9 cellular contexts compared by ENCODE assay signal in the genomic region with DNA sequence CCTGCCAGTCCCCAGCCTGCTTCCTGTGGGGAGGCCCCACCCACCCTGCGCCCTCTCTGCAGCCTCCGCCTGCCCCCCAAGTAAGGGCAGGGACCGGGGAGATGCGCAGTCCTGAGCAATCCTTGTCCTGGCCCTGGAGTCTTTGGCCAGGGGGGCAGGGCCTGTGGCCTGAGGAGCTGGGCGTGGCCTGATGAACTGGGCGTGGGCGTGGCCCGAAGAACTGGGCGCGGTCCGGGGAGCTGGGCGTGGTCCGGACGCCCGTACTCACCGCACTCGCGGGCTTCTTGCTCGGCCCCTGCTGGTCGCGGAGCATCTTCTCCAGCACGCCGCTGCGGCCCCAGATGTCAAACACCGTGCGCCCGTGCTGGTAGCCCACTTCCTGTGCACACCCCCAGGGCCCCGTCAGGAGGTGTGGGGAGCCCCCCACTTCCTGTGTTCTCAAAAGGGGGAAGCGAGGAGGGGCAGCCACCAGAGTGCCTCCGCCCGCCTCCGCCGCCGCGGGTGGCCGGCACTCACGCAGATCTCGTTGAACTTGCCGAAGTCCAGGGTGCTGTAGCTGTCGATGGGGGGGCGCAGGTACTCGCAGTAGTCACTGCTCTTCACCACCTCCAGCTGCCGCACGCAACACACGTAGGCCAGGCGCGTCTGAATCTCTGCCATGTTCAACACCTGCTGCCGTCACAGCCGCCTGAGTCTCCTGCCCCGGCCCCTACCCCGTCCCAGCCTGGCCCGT. TPM values are rescaled to one million over a fixed set of nuclear protein-coding genes. Genes with fewer than 3 reads are reported as not detected.
DNase-seq lines count a peak whose midpoint lies in the region; ATAC-seq and TF ChIP-seq lines count a peak whose summit lies in the region.
"Had no signal": no experiment of that assay in that cellular context is flagged by ENCODE, and none has a peak within 500 bp of the region (broad histone marks: within the 10 kb centered on the region; RNA-seq: fewer than 3 reads in every experiment).

No MANE protein-coding gene starts in this region.

- H3K4me1 ChIP-seq in CD8-positive, alpha-beta T cell (ENCODE audit: insufficient read depth, low read length) = peaks cover 58% of the 10 kb centered on the region
- H3K4me1 ChIP-seq in naive thymus-derived CD4-positive, alpha-beta T cell (ENCODE audit: control insufficient read depth in 2 of 2, insufficient read depth in 2 of 2, low read length in 2 of 2) = peaks cover 36 to 42% of the 10 kb centered on the region in 2 donors
- peaks cover 12 to 22% (median 19%) of the 10 kb centered on the region in 4 donors for H3K4me1 ChIP-seq in transverse colon

- 58% methylated on average over 34 of the region's 52 CpGs; no CpG with 5 or more reads in 1 of the 2 donors for WGBS in transverse colon (ENCODE audit: low coverage in 1 of 2), 2 donors

- peak; percentile 37 for TF ChIP-seq POLR2A in transverse colon (IDR thresholded peaks at IDR 0.05)

- H3K4me3 ChIP-seq in CD8-positive, alpha-beta T cell (ENCODE audit: low read depth, low read length) = peak overlapping the region; percentile 78
- peak overlapping the region; percentile 52 for H3K4me3 ChIP-seq in naive thymus-derived CD4-positive, alpha-beta T cell (ENCODE audit: low read length)
- H3K4me3 ChIP-seq in transverse colon = no peak overlapping the region

- H3K4me3 Mint-ChIP-seq in CD8-positive, alpha-beta T cell = peak overlapping the region; percentile 83
- H3K4me3 Mint-ChIP-seq in HFFc6 (no peak overlapping the region), endothelial cell (ENCODE audit: unreplicated experiment) (no peak overlapping the region)
- peak overlapping the region; percentile 81 for H3K4me3 Mint-ChIP-seq in activated naive CD8-positive, alpha-beta T cell treated with anti-CD3 and anti-CD28 coated beads, Interleukin-2, amount 50 U/mL, for 24 hours
- H3K4me3 Mint-ChIP-seq in naive thymus-derived CD4-positive, alpha-beta T cell = peak overlapping the region; percentile 71 to 87 (median 80)

- CTCF ChIA-PET in CD8-positive, alpha-beta T cell (lab: Charles Lee) = no interaction called here
- CTCF ChIA-PET in naive thymus-derived CD4-positive, alpha-beta T cell (lab: Charles Lee) = interaction anchor here (0.6 to 0.9 kb wide), 2 partner anchors 12 to 135 kb away, joined by 3 read pairs; no protein-coding TSS in a partner anchor

- peaks cover 5% of the 10 kb centered on the region for H3K36me3 ChIP-seq in CD8-positive, alpha-beta T cell (ENCODE audit: insufficient read depth, low read length)
- H3K36me3 ChIP-seq in naive thymus-derived CD4-positive, alpha-beta T cell (ENCODE audit: control insufficient read depth in 2 of 3, insufficient read depth in 3 of 3, low read length in 3 of 3) = peaks cover 0 to 11% (median 0%) of the 10 kb centered on the region in 3 experiments
- no peaks in the 10 kb centered on the region for H3K36me3 ChIP-seq in transverse colon

- intact Hi-C loops in CD8-positive, alpha-beta T cell (cut with DNase I, micrococcal nuclease) = loop anchor here (1.0 to 5.0 kb wide), 5 partner anchors 12 to 221 kb away; a partner anchor contains a TSS
- intact Hi-C loops in naive thymus-derived CD4-positive, alpha-beta T cell (cut with micrococcal nuclease) = loop anchor here (1.0 to 5.0 kb wide), 4 partner anchors 9 to 143 kb away; a partner anchor contains a TSS
- intact Hi-C loops in transverse colon (cut with DNase I; ENCODE audit: low total_unique reads) = no loop called here

- ATAC-seq in CD8-positive, alpha-beta T cell = peak; percentile 70
- peak; percentile 86 for ATAC-seq in activated naive CD8-positive, alpha-beta T cell treated with anti-CD3 and anti-CD28 coated beads, Interleukin-2, amount 50 U/mL, for 24 hours
- peak; percentile 76 for ATAC-seq in naive thymus-derived CD4-positive, alpha-beta T cell

- in situ Hi-C loops in transverse colon (cut with MboI; ENCODE audit: low pct_ligation_motif_present in 1 of 4, low pct_unique_long_range_greater_than_20kb in 1 of 4, low sequenced_read_pairs in 3 of 4) = no loop called here

- H3K36me3 Mint-ChIP-seq in CD8-positive, alpha-beta T cell = peaks cover 4% of the 10 kb centered on the region
- H3K36me3 Mint-ChIP-seq in HFFc6 (ENCODE audit: low read depth) (no peaks in the 10 kb centered on the region), endothelial cell (ENCODE audit: low read depth, unreplicated experiment) (peaks cover 7% of the 10 kb centered on the region)
- H3K36me3 Mint-ChIP-seq in activated naive CD8-positive, alpha-beta T cell treated with anti-CD3 and anti-CD28 coated beads, Interleukin-2, amount 50 U/mL, for 24 hours (ENCODE audit: low read depth) = no peaks in the 10 kb centered on the region
- H3K36me3 Mint-ChIP-seq in naive thymus-derived CD4-positive, alpha-beta T cell = peaks cover 0 to 3% (median 0%) of the 10 kb centered on the region in 5 donors

- POLR2A ChIA-PET in CD8-positive, alpha-beta T cell (lab: Charles Lee) = interaction anchor here (0.5 to 1.0 kb wide), 2 partner anchors 39 to 203 kb away, joined by 3 to 4 read pairs; a partner anchor contains a TSS
- POLR2A ChIA-PET in naive thymus-derived CD4-positive, alpha-beta T cell (lab: Charles Lee) = interaction anchor here (0.6 to 1.4 kb wide), 3 partner anchors 13 to 80 kb away, joined by 3 to 7 read pairs (median 4); a partner anchor contains a TSS

- no peaks in the 10 kb centered on the region for H3K27me3 ChIP-seq in CD8-positive, alpha-beta T cell (ENCODE audit: insufficient read depth, low read length)
- H3K27me3 ChIP-seq in naive thymus-derived CD4-positive, alpha-beta T cell (ENCODE audit: control insufficient read depth in 2 of 2, insufficient read depth in 2 of 2, low read length in 2 of 2) = no peaks in the 10 kb centered on the region
- H3K27me3 ChIP-seq in transverse colon = no peaks in the 10 kb centered on the region

- TF ChIP-seq CTCF in CD8-positive, alpha-beta T cell (IDR thresholded peaks at IDR 0.05) = no peak
- TF ChIP-seq CTCF in HFFc6 (IDR thresholded peaks at IDR 0.05) = no peak
- peak in 1 of 5 experiments; percentile 23 for TF ChIP-seq CTCF in transverse colon (IDR thresholded peaks at IDR 0.05)
- TF ChIP-seq CTCF in endothelial cell (IDR thresholded peaks at IDR 0.05; ENCODE audit: unreplicated experiment) = no peak

- H3K9me3 ChIP-seq in CD8-positive, alpha-beta T cell (ENCODE audit: low read length) = no peaks in the 10 kb centered on the region
- H3K9me3 ChIP-seq in naive thymus-derived CD4-positive, alpha-beta T cell (ENCODE audit: control insufficient read depth in 2 of 3, low read length in 3 of 3) = no peaks in the 10 kb centered on the region
- no peaks in the 10 kb centered on the region for H3K9me3 ChIP-seq in transverse colon
- H3K9me3 ChIP-seq: heart right ventricle had no signal

- TF ChIP-seq EP300 in transverse colon (IDR thresholded peaks at IDR 0.05; ENCODE audit: low read depth) = no peak

- peak overlapping the region; percentile 97 for H3K27ac Mint-ChIP-seq in CD8-positive, alpha-beta T cell
- no peak overlapping the region for H3K27ac Mint-ChIP-seq in HFFc6
- H3K27ac Mint-ChIP-seq in activated naive CD8-positive, alpha-beta T cell treated with anti-CD3 and anti-CD28 coated beads, Interleukin-2, amount 50 U/mL, for 24 hours = peak overlapping the region; percentile 90
- peak overlapping the region; percentile 85 to 98 (median 94) for H3K27ac Mint-ChIP-seq in naive thymus-derived CD4-positive, alpha-beta T cell
- H3K27ac Mint-ChIP-seq in endothelial cell (ENCODE audit: unreplicated experiment) = no peak overlapping the region

- peak; percentile 80 to 95 (median 87) for DNase-seq in CD8-positive, alpha-beta T cell
- DNase-seq in HFFc6 (peak; percentile 18), T-helper 1 cell (peak; percentile 52 to 82 (median 60)), transverse colon (peak; percentile 76), endothelial cell (ENCODE audit: low spot score) (no peak), SHP77 (lab: John Stamatoyannopoulos, UW) (no peak)
- DNase-seq in activated naive CD8-positive, alpha-beta T cell treated with anti-CD3 and anti-CD28 coated beads, Interleukin-2, amount 50 U/mL, for 24 hours = peak; percentile 93
- DNase-seq in naive thymus-derived CD4-positive, alpha-beta T cell = peak; percentile 68 to 92 (median 90)

- no peaks in the 10 kb centered on the region for H3K27me3 Mint-ChIP-seq in CD8-positive, alpha-beta T cell (ENCODE audit: low read depth)
- H3K27me3 Mint-ChIP-seq in HFFc6 (ENCODE audit: insufficient read depth) = peaks cover 3% of the 10 kb centered on the region; the same call in 1 of the 2 replicates
- H3K27me3 Mint-ChIP-seq in activated naive CD8-positive, alpha-beta T cell treated with anti-CD3 and anti-CD28 coated beads, Interleukin-2, amount 50 U/mL, for 24 hours = no peaks in the 10 kb centered on the region
- no peaks in the 10 kb centered on the region for H3K27me3 Mint-ChIP-seq in naive thymus-derived CD4-positive, alpha-beta T cell
- H3K27me3 Mint-ChIP-seq in endothelial cell (ENCODE audit: unreplicated experiment) = peaks cover 3% of the 10 kb centered on the region

- no peaks in the 10 kb centered on the region for H3K9me3 Mint-ChIP-seq in CD8-positive, alpha-beta T cell
- H3K9me3 Mint-ChIP-seq in HFFc6 = no peaks in the 10 kb centered on the region
- H3K9me3 Mint-ChIP-seq in activated naive CD8-positive, alpha-beta T cell treated with anti-CD3 and anti-CD28 coated beads, Interleukin-2, amount 50 U/mL, for 24 hours = no peaks in the 10 kb centered on the region
- H3K9me3 Mint-ChIP-seq in naive thymus-derived CD4-positive, alpha-beta T cell = peaks cover 0 to 4% (median 0%) of the 10 kb centered on the region in 11 donors
- no peaks in the 10 kb centered on the region for H3K9me3 Mint-ChIP-seq in endothelial cell (ENCODE audit: unreplicated experiment)

- peaks cover 30% of the 10 kb centered on the region for H3K4me1 Mint-ChIP-seq in CD8-positive, alpha-beta T cell (ENCODE audit: low read depth)
- no peaks in the 10 kb centered on the region for H3K4me1 Mint-ChIP-seq in HFFc6 (ENCODE audit: low read depth)
- H3K4me1 Mint-ChIP-seq in activated naive CD8-positive, alpha-beta T cell treated with anti-CD3 and anti-CD28 coated beads, Interleukin-2, amount 50 U/mL, for 24 hours = peaks cover 28% of the 10 kb centered on the region
- H3K4me1 Mint-ChIP-seq in naive thymus-derived CD4-positive, alpha-beta T cell = peaks cover 5 to 37% (median 19%) of the 10 kb centered on the region in 7 donors
- H3K4me1 Mint-ChIP-seq in endothelial cell (ENCODE audit: unreplicated experiment) = peaks cover 5% of the 10 kb centered on the region

- H3K27ac ChIP-seq in CD8-positive, alpha-beta T cell (ENCODE audit: low read depth, low read length) = peak overlapping the region; percentile 98
- H3K27ac ChIP-seq in naive thymus-derived CD4-positive, alpha-beta T cell (ENCODE audit: low read depth, low read length) = peak overlapping the region; percentile 93
- H3K27ac ChIP-seq in transverse colon = no peak overlapping the region

RNA-seq across cellular contexts. Expression of a gene that starts 2.7 kb away (rescaled TPM):
- total RNA-seq in CD8-positive, alpha-beta T cell = 10 to 100 TPM; 82.8 to 87.2 TPM
- total RNA-seq in HFFc6 (2021; fragmentation: NEBNext Ultra II Directional; extraction: Animal tissue kit (Norgen Biotek cat#: 25700)) = 10 to 100 TPM; 24.3 to 29.9 (median 26.4) TPM
- 10 to 100 TPM; 22.9 to 92.0 (median 57.3) TPM for total RNA-seq in naive thymus-derived CD4-positive, alpha-beta T cell
- polyA plus RNA-seq in naive thymus-derived CD4-positive, alpha-beta T cell = 10 to 100 TPM; 10.9 to 21.4 TPM
- total RNA-seq in transverse colon = 100 to 1,000 TPM in 1 of 4 donors, 10 to 100 TPM in 3; 44.6 to 130 (median 55.2) TPM
- 43.0 TPM for total RNA-seq in endothelial cell (ENCODE audit: unreplicated experiment)

RNA-seq across cellular contexts. Expression of a gene that starts 20.7 kb away (rescaled TPM):
- total RNA-seq in CD8-positive, alpha-beta T cell = not detected
- not detected for total RNA-seq in HFFc6 (2021; fragmentation: NEBNext Ultra II Directional; extraction: Animal tissue kit (Norgen Biotek cat#: 25700))
- total RNA-seq in naive thymus-derived CD4-positive, alpha-beta T cell = not detected
- polyA plus RNA-seq in naive thymus-derived CD4-positive, alpha-beta T cell = not detected
- total RNA-seq in transverse colon (100 to 1,000 TPM in 1 of 4 donors, 10 to 100 TPM in 3; 20.7 to 109 (median 63.8) TPM), endothelial cell (ENCODE audit: unreplicated experiment) (0.21 TPM)
- total RNA-seq: heart right ventricle had no signal

RNA-seq across cellular contexts. Expression of a gene that starts 38.6 kb away (rescaled TPM):
- 1 to 10 TPM; 2.4 to 2.7 TPM for total RNA-seq in CD8-positive, alpha-beta T cell
- under 1 TPM in 5 of 6 experiments, not detected in 1; 0.09 to 0.36 (median 0.20) TPM for total RNA-seq in HFFc6 (2021; fragmentation: NEBNext Ultra II Directional; extraction: Animal tissue kit (Norgen Biotek cat#: 25700))
- 10 to 100 TPM in 2 of 5 experiments, 1 to 10 TPM in 2, under 1 TPM in 1; 0.94 to 11.1 (median 6.0) TPM for total RNA-seq in naive thymus-derived CD4-positive, alpha-beta T cell
- 1 to 10 TPM in 1 of 2 donors, under 1 TPM in 1; 0.73 to 2.6 TPM for polyA plus RNA-seq in naive thymus-derived CD4-positive, alpha-beta T cell
- total RNA-seq in transverse colon (10 to 100 TPM; 19.7 to 53.9 (median 40.8) TPM), endothelial cell (ENCODE audit: unreplicated experiment) (0.36 TPM)

RNA-seq across cellular contexts. Expression of a gene that starts 38.9 kb away (rescaled TPM):
- 10 to 100 TPM in 1 of 2 experiments, 1 to 10 TPM in 1; 9.1 to 11.0 TPM for total RNA-seq in CD8-positive, alpha-beta T cell
- 10 to 100 TPM in 1 of 6 experiments, 1 to 10 TPM in 5; 6.4 to 10.6 (median 8.7) TPM for total RNA-seq in HFFc6 (2021; fragmentation: NEBNext Ultra II Directional; extraction: Animal tissue kit (Norgen Biotek cat#: 25700))
- total RNA-seq in naive thymus-derived CD4-positive, alpha-beta T cell = 10 to 100 TPM; 11.7 to 27.2 (median 24.7) TPM
- polyA plus RNA-seq in naive thymus-derived CD4-positive, alpha-beta T cell = 1 to 10 TPM; 3.5 to 7.6 TPM
- total RNA-seq in transverse colon (100 to 1,000 TPM in 1 of 4 donors, 10 to 100 TPM in 3; 47.6 to 228 (median 74.2) TPM), endothelial cell (ENCODE audit: unreplicated experiment) (19.9 TPM)

Comparison
In these comparisons a context has a peak if more than half of its experiments do, and no peak if none do; other contexts are left out.
1. DNase-seq: peak in CD8-positive, alpha-beta T cell (7 of 7), HFFc6 (single experiment), T-helper 1 cell (5 of 5), activated naive CD8-positive, alpha-beta T cell treated with anti-CD3 and anti-CD28 coated beads, Interleukin-2, amount 50 U/mL, for 24 hours (single experiment), naive thymus-derived CD4-positive, alpha-beta T cell (9 of 9) and transverse colon (single experiment); none in endothelial cell (single experiment) and SHP77 (0 of 2).
2. H3K27ac ChIP-seq: peak in CD8-positive, alpha-beta T cell (single experiment) and naive thymus-derived CD4-positive, alpha-beta T cell (single experiment); none in transverse colon (0 of 4).
3. H3K4me3 ChIP-seq: peak in CD8-positive, alpha-beta T cell (single experiment) and naive thymus-derived CD4-positive, alpha-beta T cell (single experiment); none in transverse colon (0 of 4).
4. H3K27ac Mint-ChIP-seq: peak in CD8-positive, alpha-beta T cell (single experiment), activated naive CD8-positive, alpha-beta T cell treated with anti-CD3 and anti-CD28 coated beads, Interleukin-2, amount 50 U/mL, for 24 hours (single experiment) and naive thymus-derived CD4-positive, alpha-beta T cell (9 of 9); none in HFFc6 (single experiment) and endothelial cell (single experiment).
5. H3K4me3 Mint-ChIP-seq: peak in CD8-positive, alpha-beta T cell (single experiment), activated naive CD8-positive, alpha-beta T cell treated with anti-CD3 and anti-CD28 coated beads, Interleukin-2, amount 50 U/mL, for 24 hours (single experiment) and naive thymus-derived CD4-positive, alpha-beta T cell (10 of 10); none in HFFc6 (single experiment) and endothelial cell (single experiment).
6. RNA of a gene that starts 20.7 kb away (total RNA-seq): 20.7 to 109 TPM in transverse colon; 0.21 TPM in endothelial cell (single experiment), not detected in CD8-positive, alpha-beta T cell, not detected in HFFc6 and not detected in naive thymus-derived CD4-positive, alpha-beta T cell; every median in the first group is over 10 times any median in the second.
7. Peak in every context shown above with its lines, with median percentiles within 50 percentile points of each other: ATAC-seq.